ENCODE assay signal across 8 cellular contexts in the genomic region with DNA sequence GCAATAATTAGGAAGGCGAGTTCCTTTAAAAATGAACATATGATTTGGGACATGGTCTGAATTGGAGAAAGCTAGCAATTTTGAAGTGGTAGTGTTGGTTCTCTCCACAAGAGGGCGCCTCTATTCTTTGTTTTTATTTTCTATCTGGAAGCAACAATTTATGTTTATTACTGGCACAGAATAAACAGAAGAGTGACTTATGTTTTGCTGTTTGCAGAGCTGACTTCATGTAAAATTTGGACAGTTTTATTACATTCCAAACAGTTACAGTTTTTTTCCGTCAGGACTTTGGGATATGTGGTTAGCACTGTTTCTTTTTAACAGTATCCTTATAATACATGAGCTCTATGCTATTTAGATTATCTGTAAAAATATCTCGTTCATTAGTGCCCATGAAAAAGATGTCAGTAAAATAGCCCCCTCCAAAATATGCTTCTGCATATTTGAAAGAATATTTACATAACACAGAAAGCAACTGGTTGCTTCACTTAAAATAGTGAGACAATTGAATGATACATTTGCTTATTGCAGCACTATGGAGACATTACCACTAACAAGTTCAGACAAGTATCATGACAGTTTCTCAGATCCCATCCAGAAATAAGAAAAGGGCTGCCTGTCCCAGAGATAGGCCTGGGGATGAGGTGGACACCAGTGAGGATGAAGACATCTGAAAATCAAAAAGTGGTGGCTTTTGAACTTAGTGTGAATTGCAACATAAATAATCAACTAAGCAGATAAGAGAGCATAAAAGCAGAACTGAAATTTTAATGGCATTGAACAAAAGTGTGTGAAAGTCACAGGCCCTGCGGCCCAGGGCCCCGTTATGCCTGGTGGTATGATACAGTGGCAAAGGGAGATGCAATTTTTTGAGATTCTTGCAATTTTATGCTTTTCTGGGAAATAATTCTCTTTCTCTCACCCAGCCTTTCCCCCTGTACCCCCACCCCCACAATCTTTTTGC. TPM values are rescaled to one million over a fixed set of nuclear protein-coding genes. Genes with fewer than 3 reads are reported as not detected.
DNase-seq lines count a peak whose midpoint lies in the region; ATAC-seq, FAIRE-seq and TF ChIP-seq lines count a peak whose summit lies in the region.

No MANE protein-coding gene starts in this region.

- peaks cover 2% of the 10 kb centered on the region for H3K27me3 Mint-ChIP-seq in activated T-cell treated with anti-CD3 and anti-CD28 coated beads, Interleukin-2, amount 50 U/mL, for 4 hours (ENCODE audit: low read depth)
- H3K27me3 Mint-ChIP-seq in activated T-cell treated with anti-CD3 and anti-CD28 coated beads, Interleukin-2, amount 50 U/mL, for 24 hours, result peaks cover 2% of the 10 kb centered on the region
- H3K27me3 Mint-ChIP-seq in naive thymus-derived CD4-positive, alpha-beta T cell, result peaks cover 0 to 7% (median 3%) of the 10 kb centered on the region in 5 donors

- H3K36me3 Mint-ChIP-seq in activated T-cell treated with anti-CD3 and anti-CD28 coated beads, Interleukin-2, amount 50 U/mL, for 4 hours (ENCODE audit: insufficient read depth), result no peaks in the 10 kb centered on the region
- no peaks in the 10 kb centered on the region for H3K36me3 Mint-ChIP-seq in activated T-cell treated with anti-CD3 and anti-CD28 coated beads, Interleukin-2, amount 50 U/mL, for 24 hours (ENCODE audit: low read depth)
- H3K36me3 Mint-ChIP-seq in naive thymus-derived CD4-positive, alpha-beta T cell, result no peaks in the 10 kb centered on the region

- H3K4me1 Mint-ChIP-seq in activated T-cell treated with anti-CD3 and anti-CD28 coated beads, Interleukin-2, amount 50 U/mL, for 4 hours (ENCODE audit: low read depth), result no peaks in the 10 kb centered on the region
- H3K4me1 Mint-ChIP-seq in activated T-cell treated with anti-CD3 and anti-CD28 coated beads, Interleukin-2, amount 50 U/mL, for 24 hours (ENCODE audit: low read depth), result peaks cover 2% of the 10 kb centered on the region
- peaks cover 0 to 5% (median 0%) of the 10 kb centered on the region in 7 donors for H3K4me1 Mint-ChIP-seq in naive thymus-derived CD4-positive, alpha-beta T cell

- CTCF ChIA-PET in naive thymus-derived CD4-positive, alpha-beta T cell (lab: Charles Lee), result interaction anchor here (0.7 to 1.8 kb wide), 22 partner anchors 8 to 1381 kb away, joined by 3 to 15 read pairs (median 4); partner anchors contain the start of gene FGF9

- H3K9me3 Mint-ChIP-seq in activated T-cell treated with anti-CD3 and anti-CD28 coated beads, Interleukin-2, amount 50 U/mL, for 4 hours, result no peaks in the 10 kb centered on the region
- H3K9me3 Mint-ChIP-seq in activated T-cell treated with anti-CD3 and anti-CD28 coated beads, Interleukin-2, amount 50 U/mL, for 24 hours, result no peaks in the 10 kb centered on the region
- H3K9me3 Mint-ChIP-seq in naive thymus-derived CD4-positive, alpha-beta T cell, result no peaks in the 10 kb centered on the region

- H3K9me3 ChIP-seq in naive thymus-derived CD4-positive, alpha-beta T cell (ENCODE audit: control insufficient read depth in 2 of 3, low read length in 3 of 3), result no peaks in the 10 kb centered on the region

- no peaks in the 10 kb centered on the region for H3K36me3 ChIP-seq in naive thymus-derived CD4-positive, alpha-beta T cell (ENCODE audit: control insufficient read depth in 2 of 3, insufficient read depth in 3 of 3, low read length in 3 of 3)

- intact Hi-C loops in naive thymus-derived CD4-positive, alpha-beta T cell (cut with micrococcal nuclease), result loop anchor here (1.0 to 10.0 kb wide), 13 partner anchors 32 to 1382 kb away; partner anchors contain the start of gene FGF9 (in 1 of the 2)

- H3K27ac ChIP-seq in naive thymus-derived CD4-positive, alpha-beta T cell (ENCODE audit: low read depth, low read length), result no peak overlapping the region

- no peak overlapping the region for H3K27ac Mint-ChIP-seq in activated T-cell treated with anti-CD3 and anti-CD28 coated beads, Interleukin-2, amount 50 U/mL, for 24 hours
- H3K27ac Mint-ChIP-seq in naive thymus-derived CD4-positive, alpha-beta T cell, result no peak overlapping the region

- DNase-seq in activated T-cell treated with anti-CD3 and anti-CD28 coated beads, Interleukin-2, amount 50 U/mL, for 4 hours, result peak; percentile 21
- no peak for DNase-seq in activated T-cell treated with anti-CD3 and anti-CD28 coated beads, Interleukin-2, amount 50 U/mL, for 24 hours
- DNase-seq in HFF-Myc (ENCODE audit: extremely low read depth, low read depth), result no peak
- peak; percentile 32 for DNase-seq in RKO (ENCODE audit: low spot score)
- DNase-seq in effector CD4-positive, alpha-beta T cell, result peak; percentile 13
- DNase-seq in naive thymus-derived CD4-positive, alpha-beta T cell, result peak in 5 of 9 donors; percentile 21 to 47 (median 38)
- no peak for DNase-seq in H54 (ENCODE audit: insufficient read length, low spot score)

- H3K4me3 Mint-ChIP-seq in activated T-cell treated with anti-CD3 and anti-CD28 coated beads, Interleukin-2, amount 50 U/mL, for 4 hours, result no peak overlapping the region
- no peak overlapping the region for H3K4me3 Mint-ChIP-seq in activated T-cell treated with anti-CD3 and anti-CD28 coated beads, Interleukin-2, amount 50 U/mL, for 24 hours
- H3K4me3 Mint-ChIP-seq in naive thymus-derived CD4-positive, alpha-beta T cell, result no peak overlapping the region

- no peak for TF ChIP-seq POLR2A in H54 (IDR thresholded peaks at IDR 0.05; ENCODE audit: low read depth, low read length)

- ATAC-seq in activated T-cell treated with anti-CD3 and anti-CD28 coated beads, Interleukin-2, amount 50 U/mL, for 4 hours, result no peak
- peak; percentile 51 for ATAC-seq in naive thymus-derived CD4-positive, alpha-beta T cell
- no peak for ATAC-seq in HG02610 (IDR thresholded peaks at IDR 0.05; ENCODE audit: unreplicated experiment)

- POLR2A ChIA-PET in naive thymus-derived CD4-positive, alpha-beta T cell (lab: Charles Lee), result interaction anchor here (1.0 to 1.1 kb wide), 3 partner anchors 31 to 35 kb away, joined by 3 to 8 read pairs (median 3); partner anchors contain the start of genes FGF9 and MICU2

- H3K4me3 ChIP-seq in HFF-Myc (replicated peaks; ENCODE audit: low read depth, low read length), result no peak overlapping the region
- no peak overlapping the region for H3K4me3 ChIP-seq in naive thymus-derived CD4-positive, alpha-beta T cell (ENCODE audit: low read length)

- H3K27me3 ChIP-seq in naive thymus-derived CD4-positive, alpha-beta T cell (ENCODE audit: control insufficient read depth in 2 of 2, insufficient read depth in 2 of 2, low read length in 2 of 2), result no peaks in the 10 kb centered on the region

- FAIRE-seq in H54 (lab: Jason Lieb, UNC), result no peak

- peak; percentile 60 for TF ChIP-seq CTCF in HFF-Myc (IDR thresholded peaks at IDR 0.05; ENCODE audit: low read depth, low read length, missing control alignments)

- H3K4me1 ChIP-seq in naive thymus-derived CD4-positive, alpha-beta T cell (ENCODE audit: control insufficient read depth in 2 of 2, insufficient read depth in 2 of 2, low read length in 2 of 2), result no peaks in the 10 kb centered on the region

RNA-seq across cellular contexts. Expression of gene FGF9, which starts 32.3 kb away (rescaled TPM):
- 1 to 10 TPM in 1 of 3 donors, under 1 TPM in 2; 0.54 to 3.0 (median 0.63) TPM for total RNA-seq in activated T-cell treated with anti-CD3 and anti-CD28 coated beads, Interleukin-2, amount 50 U/mL, for 4 hours
- total RNA-seq in naive thymus-derived CD4-positive, alpha-beta T cell, result 1 to 10 TPM in 4 of 5 experiments, under 1 TPM in 1; 0.19 to 5.6 (median 2.0) TPM
- 1 to 10 TPM; 1.2 to 3.1 TPM for polyA plus RNA-seq in naive thymus-derived CD4-positive, alpha-beta T cell

RNA-seq across cellular contexts. Expression of gene MICU2, which starts 34.6 kb away (rescaled TPM):
- 10 to 100 TPM; 27.7 to 32.4 (median 28.4) TPM for total RNA-seq in activated T-cell treated with anti-CD3 and anti-CD28 coated beads, Interleukin-2, amount 50 U/mL, for 4 hours
- total RNA-seq in naive thymus-derived CD4-positive, alpha-beta T cell, result 10 to 100 TPM; 32.5 to 45.6 (median 37.5) TPM
- polyA plus RNA-seq in naive thymus-derived CD4-positive, alpha-beta T cell, result 10 to 100 TPM; 30.6 to 39.8 TPM

Comparison
In these comparisons a context has a peak if more than half of its experiments do, and no peak if none do; other contexts are left out.
1. DNase-seq: peak in activated T-cell treated with anti-CD3 and anti-CD28 coated beads, Interleukin-2, amount 50 U/mL, for 4 hours (single experiment), RKO (single experiment), effector CD4-positive, alpha-beta T cell (single experiment) and naive thymus-derived CD4-positive, alpha-beta T cell (5 of 9); none in activated T-cell treated with anti-CD3 and anti-CD28 coated beads, Interleukin-2, amount 50 U/mL, for 24 hours (single experiment), HFF-Myc (single experiment) and H54 (single experiment).